ENCODE assay signal across 1 cellular context in the genomic region with DNA sequence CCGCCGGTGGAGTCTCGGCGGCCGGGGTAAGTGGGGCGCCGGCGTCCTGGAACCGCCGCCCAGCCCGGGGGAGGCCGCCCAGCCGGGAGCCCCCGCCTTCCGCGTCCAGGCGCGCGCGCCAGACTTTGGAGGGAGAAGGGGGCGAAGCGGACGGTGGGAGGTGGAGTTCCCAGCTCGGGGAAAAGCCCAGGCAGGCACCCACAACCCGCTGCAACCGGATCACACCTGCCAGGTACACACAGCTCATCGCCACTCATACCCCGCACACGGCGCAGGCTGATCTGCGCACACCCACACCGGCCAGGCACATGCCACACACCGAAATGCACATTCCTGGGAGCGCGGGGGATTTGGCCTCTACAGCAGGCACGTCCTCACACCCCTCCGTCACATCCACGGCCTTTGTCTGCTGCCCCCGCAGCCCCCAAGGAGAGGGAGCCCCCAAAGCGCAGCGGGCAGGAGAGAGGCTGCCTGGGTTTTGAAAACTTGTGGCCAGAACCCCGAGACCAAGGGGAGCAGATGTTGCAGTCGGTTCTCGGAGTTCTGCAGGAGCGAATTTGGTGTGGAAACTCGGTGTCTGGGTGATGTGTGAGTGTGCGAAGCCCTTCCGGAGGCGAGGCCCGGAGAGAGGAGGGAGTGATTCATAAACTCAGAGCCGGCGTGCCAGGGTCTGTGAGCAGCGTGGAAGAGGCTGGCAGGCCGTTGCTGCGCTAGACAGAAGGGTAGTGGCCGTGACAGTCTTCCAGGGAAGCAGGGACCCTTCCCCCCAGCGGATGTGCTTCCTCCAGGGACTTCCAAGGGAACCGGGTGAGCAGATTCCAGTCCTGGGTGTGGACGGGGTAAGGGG.
TF ChIP-seq lines count a peak whose summit lies in the region.

No MANE protein-coding gene starts in this region.

TF ChIP-seq in HEK293, 187 proteins besides CTCF, POLR2A, EP300 and RAD21 (continued from another document and continues in another):
- TF ChIP-seq, protein P1, sequence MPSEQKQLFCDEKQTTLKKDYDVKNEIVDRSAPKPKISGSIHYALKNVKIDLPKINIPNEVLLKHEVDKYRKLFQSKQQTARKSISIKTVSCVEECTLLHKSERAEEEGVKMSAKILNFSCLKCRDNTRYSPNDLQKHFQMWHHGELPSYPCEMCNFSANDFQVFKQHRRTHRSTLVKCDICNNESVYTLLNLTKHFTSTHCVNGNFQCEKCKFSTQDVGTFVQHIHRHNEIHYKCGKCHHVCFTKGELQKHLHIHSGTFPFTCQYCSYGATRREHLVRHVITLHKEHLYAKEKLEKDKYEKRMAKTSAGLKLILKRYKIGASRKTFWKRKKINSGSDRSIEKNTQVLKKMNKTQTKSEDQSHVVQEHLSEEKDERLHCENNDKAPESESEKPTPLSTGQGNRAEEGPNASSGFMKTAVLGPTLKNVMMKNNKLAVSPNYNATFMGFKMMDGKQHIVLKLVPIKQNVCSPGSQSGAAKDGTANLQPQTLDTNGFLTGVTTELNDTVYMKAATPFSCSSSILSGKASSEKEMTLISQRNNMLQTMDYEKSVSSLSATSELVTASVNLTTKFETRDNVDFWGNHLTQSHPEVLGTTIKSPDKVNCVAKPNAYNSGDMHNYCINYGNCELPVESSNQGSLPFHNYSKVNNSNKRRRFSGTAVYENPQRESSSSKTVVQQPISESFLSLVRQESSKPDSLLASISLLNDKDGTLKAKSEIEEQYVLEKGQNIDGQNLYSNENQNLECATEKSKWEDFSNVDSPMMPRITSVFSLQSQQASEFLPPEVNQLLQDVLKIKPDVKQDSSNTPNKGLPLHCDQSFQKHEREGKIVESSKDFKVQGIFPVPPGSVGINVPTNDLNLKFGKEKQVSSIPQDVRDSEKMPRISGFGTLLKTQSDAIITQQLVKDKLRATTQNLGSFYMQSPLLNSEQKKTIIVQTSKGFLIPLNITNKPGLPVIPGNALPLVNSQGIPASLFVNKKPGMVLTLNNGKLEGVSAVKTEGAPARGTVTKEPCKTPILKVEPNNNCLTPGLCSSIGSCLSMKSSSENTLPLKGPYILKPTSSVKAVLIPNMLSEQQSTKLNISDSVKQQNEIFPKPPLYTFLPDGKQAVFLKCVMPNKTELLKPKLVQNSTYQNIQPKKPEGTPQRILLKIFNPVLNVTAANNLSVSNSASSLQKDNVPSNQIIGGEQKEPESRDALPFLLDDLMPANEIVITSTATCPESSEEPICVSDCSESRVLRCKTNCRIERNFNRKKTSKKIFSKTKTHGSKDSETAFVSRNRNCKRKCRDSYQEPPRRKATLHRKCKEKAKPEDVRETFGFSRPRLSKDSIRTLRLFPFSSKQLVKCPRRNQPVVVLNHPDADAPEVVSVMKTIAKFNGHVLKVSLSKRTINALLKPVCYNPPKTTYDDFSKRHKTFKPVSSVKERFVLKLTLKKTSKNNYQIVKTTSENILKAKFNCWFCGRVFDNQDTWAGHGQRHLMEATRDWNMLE (tag by site-specific recombination; conservative IDR thresholded peaks at IDR 0.05; ENCODE audit: low read depth) = no peak
- TF ChIP-seq, protein P2, sequence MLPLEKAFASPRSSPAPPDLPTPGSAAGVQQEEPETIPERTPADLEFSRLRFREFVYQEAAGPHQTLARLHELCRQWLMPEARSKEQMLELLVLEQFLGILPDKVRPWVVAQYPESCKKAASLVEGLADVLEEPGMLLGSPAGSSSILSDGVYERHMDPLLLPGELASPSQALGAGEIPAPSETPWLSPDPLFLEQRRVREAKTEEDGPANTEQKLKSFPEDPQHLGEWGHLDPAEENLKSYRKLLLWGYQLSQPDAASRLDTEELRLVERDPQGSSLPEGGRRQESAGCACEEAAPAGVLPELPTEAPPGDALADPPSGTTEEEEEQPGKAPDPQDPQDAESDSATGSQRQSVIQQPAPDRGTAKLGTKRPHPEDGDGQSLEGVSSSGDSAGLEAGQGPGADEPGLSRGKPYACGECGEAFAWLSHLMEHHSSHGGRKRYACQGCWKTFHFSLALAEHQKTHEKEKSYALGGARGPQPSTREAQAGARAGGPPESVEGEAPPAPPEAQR (tag by site-specific recombination; IDR thresholded peaks at IDR 0.05) = no peak
- TF ChIP-seq, protein P3, sequence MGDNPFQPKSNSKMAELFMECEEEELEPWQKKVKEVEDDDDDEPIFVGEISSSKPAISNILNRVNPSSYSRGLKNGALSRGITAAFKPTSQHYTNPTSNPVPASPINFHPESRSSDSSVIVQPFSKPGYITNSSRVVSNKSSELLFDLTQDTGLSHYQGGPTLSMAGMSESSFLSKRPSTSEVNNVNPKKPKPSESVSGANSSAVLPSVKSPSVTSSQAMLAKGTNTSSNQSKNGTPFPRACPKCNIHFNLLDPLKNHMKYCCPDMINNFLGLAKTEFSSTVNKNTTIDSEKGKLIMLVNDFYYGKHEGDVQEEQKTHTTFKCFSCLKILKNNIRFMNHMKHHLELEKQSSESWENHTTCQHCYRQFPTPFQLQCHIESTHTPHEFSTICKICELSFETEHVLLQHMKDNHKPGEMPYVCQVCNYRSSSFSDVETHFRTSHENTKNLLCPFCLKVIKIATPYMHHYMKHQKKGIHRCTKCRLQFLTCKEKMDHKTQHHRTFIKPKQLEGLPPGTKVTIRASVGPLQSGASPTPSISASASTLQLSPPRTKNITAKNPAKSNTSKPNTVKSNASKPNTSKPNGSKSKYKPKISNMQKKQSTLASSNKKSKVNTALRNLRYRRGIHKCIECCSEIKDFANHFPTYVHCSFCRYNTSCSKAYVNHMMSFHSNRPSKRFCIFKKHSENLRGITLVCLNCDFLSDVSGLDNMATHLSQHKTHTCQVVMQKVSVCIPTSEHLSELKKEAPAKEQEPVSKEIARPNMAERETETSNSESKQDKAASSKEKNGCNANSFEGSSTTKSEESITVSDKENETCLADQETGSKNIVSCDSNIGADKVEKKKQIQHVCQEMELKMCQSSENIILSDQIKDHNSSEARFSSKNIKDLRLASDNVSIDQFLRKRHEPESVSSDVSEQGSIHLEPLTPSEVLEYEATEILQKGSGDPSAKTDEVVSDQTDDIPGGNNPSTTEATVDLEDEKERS (tag by site-specific recombination; IDR thresholded peaks at IDR 0.05) = no peak
- TF ChIP-seq ZNF707 (tag by site-specific recombination; IDR thresholded peaks at IDR 0.05) (no peak), KLF9 (tag by site-specific recombination; IDR thresholded peaks at IDR 0.05; ENCODE audit: low read depth) (peak; percentile 64), ZNF2 (tag by site-specific recombination; IDR thresholded peaks at IDR 0.05) (peak; percentile 85), PRDM1 (tag by site-specific recombination; IDR thresholded peaks at IDR 0.05) (no peak), ZFP41 (tag by site-specific recombination; IDR thresholded peaks at IDR 0.05; ENCODE audit: borderline replicate concordance) (no peak), ZNF274 (IDR thresholded peaks at IDR 0.05; ENCODE audit: low read length) (no peak), ZNF274 (tag by site-specific recombination; IDR thresholded peaks at IDR 0.05; ENCODE audit: borderline replicate concordance) (no peak), ZNF777 (tag by site-specific recombination; IDR thresholded peaks at IDR 0.05; ENCODE audit: borderline replicate concordance) (peak; percentile 23; the same call in 1 of the 2 replicates), ZBTB48 (tag by site-specific recombination; IDR thresholded peaks at IDR 0.05) (no peak; the same call in none of the 2 replicates), ZNF660 (tag by site-specific recombination; IDR thresholded peaks at IDR 0.05) (no peak), ZNF473 (tag by site-specific recombination; IDR thresholded peaks at IDR 0.05) (no peak), ZNF138 (tag by site-specific recombination; IDR thresholded peaks at IDR 0.05; ENCODE audit: borderline replicate concordance) (no peak), ZNF174 (tag by site-specific recombination; IDR thresholded peaks at IDR 0.05) (no peak), ZNF623 (tag by site-specific recombination; IDR thresholded peaks at IDR 0.05) (no peak), ZBTB7A (tag by site-specific recombination; IDR thresholded peaks at IDR 0.05; ENCODE audit: low read depth) (no peak), ZFP37 (tag by site-specific recombination; IDR thresholded peaks at IDR 0.05) (peak; percentile 46; the same call in 1 of the 2 replicates), ZNF843 (tag by site-specific recombination; IDR thresholded peaks at IDR 0.05) (0 out of 2 replicates have a peak, but pooled peaks have one; percentile 14), ZBTB1 (tag by site-specific recombination; IDR thresholded peaks at IDR 0.05) (no peak), KLF16 (tag by site-specific recombination; IDR thresholded peaks at IDR 0.05) (peak; percentile 71), ZNF549 (tag by site-specific recombination; IDR thresholded peaks at IDR 0.05) (no peak), ZBTB20 (tag by site-specific recombination; IDR thresholded peaks at IDR 0.05) (peak; percentile 99), ZNF501 (tag by site-specific recombination; IDR thresholded peaks at IDR 0.05) (peak; percentile 67; the same call in 1 of the 2 replicates), ZNF266 (tag by site-specific recombination; IDR thresholded peaks at IDR 0.05; ENCODE audit: low read depth) (peak; percentile 79; the same call in 1 of the 2 replicates), ZNF48 (tag by site-specific recombination; IDR thresholded peaks at IDR 0.05) (no peak), ZNF548 (tag by site-specific recombination; IDR thresholded peaks at IDR 0.05) (no peak), ZNF202 (tag by site-specific recombination; IDR thresholded peaks at IDR 0.05; ENCODE audit: borderline replicate concordance) (no peak), ZNF629 (tag by site-specific recombination; IDR thresholded peaks at IDR 0.05) (no peak; the same call in 1 of the 2 replicates), ZIC2 (tag by site-specific recombination; IDR thresholded peaks at IDR 0.05) (no peak; the same call in 1 of the 2 replicates), BCL11A (tag by site-specific recombination; IDR thresholded peaks at IDR 0.05; ENCODE audit: low read depth) (no peak), MYNN (tag by site-specific recombination; IDR thresholded peaks at IDR 0.05; ENCODE audit: borderline replicate concordance) (no peak), ZEB2 (tag by site-specific recombination; IDR thresholded peaks at IDR 0.05) (peak; percentile 78)
- TF ChIP-seq, protein P4, sequence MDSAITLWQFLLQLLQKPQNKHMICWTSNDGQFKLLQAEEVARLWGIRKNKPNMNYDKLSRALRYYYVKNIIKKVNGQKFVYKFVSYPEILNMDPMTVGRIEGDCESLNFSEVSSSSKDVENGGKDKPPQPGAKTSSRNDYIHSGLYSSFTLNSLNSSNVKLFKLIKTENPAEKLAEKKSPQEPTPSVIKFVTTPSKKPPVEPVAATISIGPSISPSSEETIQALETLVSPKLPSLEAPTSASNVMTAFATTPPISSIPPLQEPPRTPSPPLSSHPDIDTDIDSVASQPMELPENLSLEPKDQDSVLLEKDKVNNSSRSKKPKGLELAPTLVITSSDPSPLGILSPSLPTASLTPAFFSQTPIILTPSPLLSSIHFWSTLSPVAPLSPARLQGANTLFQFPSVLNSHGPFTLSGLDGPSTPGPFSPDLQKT (IDR thresholded peaks at IDR 0.05; ENCODE audit: borderline replicate concordance, low read depth, low read length) = no peak
- TF ChIP-seq, protein P5, sequence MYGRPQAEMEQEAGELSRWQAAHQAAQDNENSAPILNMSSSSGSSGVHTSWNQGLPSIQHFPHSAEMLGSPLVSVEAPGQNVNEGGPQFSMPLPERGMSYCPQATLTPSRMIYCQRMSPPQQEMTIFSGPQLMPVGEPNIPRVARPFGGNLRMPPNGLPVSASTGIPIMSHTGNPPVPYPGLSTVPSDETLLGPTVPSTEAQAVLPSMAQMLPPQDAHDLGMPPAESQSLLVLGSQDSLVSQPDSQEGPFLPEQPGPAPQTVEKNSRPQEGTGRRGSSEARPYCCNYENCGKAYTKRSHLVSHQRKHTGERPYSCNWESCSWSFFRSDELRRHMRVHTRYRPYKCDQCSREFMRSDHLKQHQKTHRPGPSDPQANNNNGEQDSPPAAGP (tag by site-specific recombination; IDR thresholded peaks at IDR 0.05) = peak; percentile 69
- TF ChIP-seq, protein P6, sequence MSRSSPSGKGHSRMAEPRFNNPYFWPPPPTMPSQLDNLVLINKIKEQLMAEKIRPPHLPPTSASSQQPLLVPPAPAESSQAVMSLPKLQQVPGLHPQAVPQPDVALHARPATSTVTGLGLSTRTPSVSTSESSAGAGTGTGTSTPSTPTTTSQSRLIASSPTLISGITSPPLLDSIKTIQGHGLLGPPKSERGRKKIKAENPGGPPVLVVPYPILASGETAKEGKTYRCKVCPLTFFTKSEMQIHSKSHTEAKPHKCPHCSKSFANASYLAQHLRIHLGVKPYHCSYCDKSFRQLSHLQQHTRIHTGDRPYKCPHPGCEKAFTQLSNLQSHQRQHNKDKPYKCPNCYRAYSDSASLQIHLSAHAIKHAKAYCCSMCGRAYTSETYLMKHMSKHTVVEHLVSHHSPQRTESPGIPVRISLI (tag by site-specific recombination; IDR thresholded peaks at IDR 0.05) = no peak
- TF ChIP-seq, protein P7, sequence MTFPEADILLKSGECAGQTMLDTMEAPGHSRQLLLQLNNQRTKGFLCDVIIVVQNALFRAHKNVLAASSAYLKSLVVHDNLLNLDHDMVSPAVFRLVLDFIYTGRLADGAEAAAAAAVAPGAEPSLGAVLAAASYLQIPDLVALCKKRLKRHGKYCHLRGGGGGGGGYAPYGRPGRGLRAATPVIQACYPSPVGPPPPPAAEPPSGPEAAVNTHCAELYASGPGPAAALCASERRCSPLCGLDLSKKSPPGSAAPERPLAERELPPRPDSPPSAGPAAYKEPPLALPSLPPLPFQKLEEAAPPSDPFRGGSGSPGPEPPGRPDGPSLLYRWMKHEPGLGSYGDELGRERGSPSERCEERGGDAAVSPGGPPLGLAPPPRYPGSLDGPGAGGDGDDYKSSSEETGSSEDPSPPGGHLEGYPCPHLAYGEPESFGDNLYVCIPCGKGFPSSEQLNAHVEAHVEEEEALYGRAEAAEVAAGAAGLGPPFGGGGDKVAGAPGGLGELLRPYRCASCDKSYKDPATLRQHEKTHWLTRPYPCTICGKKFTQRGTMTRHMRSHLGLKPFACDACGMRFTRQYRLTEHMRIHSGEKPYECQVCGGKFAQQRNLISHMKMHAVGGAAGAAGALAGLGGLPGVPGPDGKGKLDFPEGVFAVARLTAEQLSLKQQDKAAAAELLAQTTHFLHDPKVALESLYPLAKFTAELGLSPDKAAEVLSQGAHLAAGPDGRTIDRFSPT (tag by site-specific recombination; IDR thresholded peaks at IDR 0.05) = 0 out of 2 replicates have a peak, but pooled peaks have one; percentile 10
- TF ChIP-seq, protein P8, sequence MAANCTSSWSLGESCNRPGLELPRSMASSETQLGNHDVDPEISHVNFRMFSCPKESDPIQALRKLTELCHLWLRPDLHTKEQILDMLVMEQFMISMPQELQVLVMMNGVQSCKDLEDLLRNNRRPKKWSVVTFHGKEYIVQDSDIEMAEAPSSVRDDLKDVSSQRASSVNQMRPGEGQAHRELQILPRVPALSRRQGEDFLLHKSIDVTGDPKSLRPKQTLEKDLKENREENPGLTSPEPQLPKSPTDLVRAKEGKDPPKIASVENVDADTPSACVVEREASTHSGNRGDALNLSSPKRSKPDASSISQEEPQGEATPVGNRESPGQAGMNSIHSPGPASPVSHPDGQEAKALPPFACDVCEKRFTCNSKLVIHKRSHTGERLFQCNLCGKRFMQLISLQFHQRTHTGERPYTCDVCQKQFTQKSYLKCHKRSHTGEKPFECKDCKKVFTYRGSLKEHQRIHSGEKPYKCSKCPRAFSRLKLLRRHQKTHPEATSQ (tag by site-specific recombination; IDR thresholded peaks at IDR 0.05) = no peak
- TF ChIP-seq, protein P9, sequence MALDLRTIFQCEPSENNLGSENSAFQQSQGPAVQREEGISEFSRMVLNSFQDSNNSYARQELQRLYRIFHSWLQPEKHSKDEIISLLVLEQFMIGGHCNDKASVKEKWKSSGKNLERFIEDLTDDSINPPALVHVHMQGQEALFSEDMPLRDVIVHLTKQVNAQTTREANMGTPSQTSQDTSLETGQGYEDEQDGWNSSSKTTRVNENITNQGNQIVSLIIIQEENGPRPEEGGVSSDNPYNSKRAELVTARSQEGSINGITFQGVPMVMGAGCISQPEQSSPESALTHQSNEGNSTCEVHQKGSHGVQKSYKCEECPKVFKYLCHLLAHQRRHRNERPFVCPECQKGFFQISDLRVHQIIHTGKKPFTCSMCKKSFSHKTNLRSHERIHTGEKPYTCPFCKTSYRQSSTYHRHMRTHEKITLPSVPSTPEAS (tag by site-specific recombination; IDR thresholded peaks at IDR 0.05) = no peak
